ENCODE assay signal across 10 cellular contexts in genomic region chr22:40400173-40400572, GRCh38. TPM values are rescaled to one million over a fixed set of nuclear protein-coding genes. Genes with fewer than 3 reads are reported as not detected.
DNase-seq lines count a peak whose midpoint lies in the region; ATAC-seq and TF ChIP-seq lines count a peak whose summit lies in the region.
"Had no signal": no experiment of that assay in that cellular context is flagged by ENCODE, and none has a peak within 500 bp of the region (broad histone marks: within the 10 kb centered on the region; RNA-seq: fewer than 3 reads in every experiment).

No MANE protein-coding gene starts in this region.

- no peaks in the 10 kb centered on the region for H3K79me2 ChIP-seq in PC-3 (ENCODE audit: low read length)
- H3K79me2 ChIP-seq: parathyroid adenoma had no signal

- no peaks in the 10 kb centered on the region for H3K9me3 ChIP-seq in upper lobe of right lung
- no peaks in the 10 kb centered on the region for H3K9me3 ChIP-seq in PC-3 (ENCODE audit: low read length)
- H3K9me3 ChIP-seq: BE2C had no signal

- H3K27ac ChIP-seq in dorsolateral prefrontal cortex (peak overlapping the region in 30 of 59 donors; percentile 1 to 68 (median 40)), upper lobe of right lung (no peak overlapping the region), PC-3 (ENCODE audit: low read length) (no peak overlapping the region)
- H3K27ac ChIP-seq: parathyroid adenoma had no signal

- H3K9ac ChIP-seq in PC-3 (ENCODE audit: low read length) = no peak overlapping the region
- H3K9ac ChIP-seq: parathyroid adenoma had no signal

- H3K27me3 ChIP-seq in dorsolateral prefrontal cortex (no peaks in the 10 kb centered on the region), upper lobe of right lung (no peaks in the 10 kb centered on the region), PC-3 (ENCODE audit: low read length) (no peaks in the 10 kb centered on the region)
- H3K27me3 ChIP-seq: BE2C had no signal

- DNase-seq in left ventricle myocardium superior (peak; percentile 54), cardiac septum (ENCODE audit: low spot score) (no peak), T-helper 2 cell (peak in 3 of 5 experiments; percentile 41 to 93 (median 51)), dorsolateral prefrontal cortex (no peak), upper lobe of right lung (no peak), PC-3 (no peak), NCI-H226 (no peak)
- DNase-seq: BE2C had no signal

- no peaks in the 10 kb centered on the region for H4K20me1 ChIP-seq in PC-3 (ENCODE audit: low read length)

- no peak overlapping the region for H3K4me2 ChIP-seq in PC-3 (ENCODE audit: low read length)

- POLR2A ChIA-PET in PC-3 (lab: Charles Lee; ENCODE audit: unreplicated experiment) = no interaction called here

- peaks cover 24% of the 10 kb centered on the region for H3K36me3 ChIP-seq in upper lobe of right lung
- H3K36me3 ChIP-seq in PC-3 (ENCODE audit: low read depth, low read length) = no peaks in the 10 kb centered on the region

- no TSS peak for BruUV-seq in PC-3 (replicated peaks; lab: Mats Ljungman, UMichigan)

- no peak overlapping the region for H2AFZ ChIP-seq in PC-3 (ENCODE audit: low read length)
- H2AFZ ChIP-seq: parathyroid adenoma had no signal

- ATAC-seq in left ventricle myocardium superior (no peak), upper lobe of right lung (peak; percentile 46), GM21717 (IDR thresholded peaks at IDR 0.05; ENCODE audit: unreplicated experiment) (no peak), PC-3 (no peak)

- H3K4me3 ChIP-seq in dorsolateral prefrontal cortex (no peak overlapping the region), upper lobe of right lung (no peak overlapping the region), PC-3 (ENCODE audit: low read length) (no peak overlapping the region)

- no peaks in the 10 kb centered on the region for H3K9me2 ChIP-seq in PC-3 (replicated peaks; ENCODE audit: low read length)

- CTCF ChIA-PET in PC-3 (lab: Charles Lee) = no interaction called here

- H3K4me1 ChIP-seq in upper lobe of right lung (peaks cover 21% of the 10 kb centered on the region), PC-3 (ENCODE audit: insufficient read depth, low read length) (peaks cover 15% of the 10 kb centered on the region)
- H3K4me1 ChIP-seq: BE2C, parathyroid adenoma had no signal

- H3F3A ChIP-seq in PC-3 (ENCODE audit: low read length, unreplicated experiment) = no peaks in the 10 kb centered on the region

- intact Hi-C loops in left ventricle myocardium superior (cut with micrococcal nuclease) (no loop called here), cardiac septum (cut with DNase I) (no loop called here), dorsolateral prefrontal cortex (cut with DNase I) (no loop called here), upper lobe of right lung (cut with DNase I) (no loop called here), PC-3 (cut with micrococcal nuclease) (no loop called here)

- TF ChIP-seq CTCF in dorsolateral prefrontal cortex (IDR thresholded peaks at IDR 0.05 in 54 of 56, conservative IDR thresholded peaks at IDR 0.05 in 2 of 56; ENCODE audit: low read depth in 1 of 56, partially characterized antibody in 56 of 56) (no peak), upper lobe of right lung (IDR thresholded peaks at IDR 0.05) (no peak), PC-3 (conservative IDR thresholded peaks at IDR 0.05; ENCODE audit: low read depth, low read length) (no peak)

RNA-seq across cellular contexts. Expression of gene SGSM3, which starts 29.8 kb away (rescaled TPM):
- total RNA-seq in left ventricle myocardium superior = 40.8 TPM
- total RNA-seq in cardiac septum = 38.1 TPM
- 100 to 1,000 TPM in 52 of 120 experiments, 10 to 100 TPM in 68; 65.9 to 153 (median 96.7) TPM for total RNA-seq in dorsolateral prefrontal cortex
- total RNA-seq in upper lobe of right lung = 77.6 TPM
- total RNA-seq in PC-3 (2014; rRNA removed) = 45.0 and 53.9 TPM in 2 replicates

RNA-seq across cellular contexts. Expression of gene ADSL, which starts 53.9 kb away (rescaled TPM):
- total RNA-seq in left ventricle myocardium superior (56.6 TPM), cardiac septum (47.8 TPM), dorsolateral prefrontal cortex (10 to 100 TPM; 19.7 to 50.9 (median 31.0) TPM), upper lobe of right lung (38.7 TPM), PC-3 (2014; rRNA removed) (72.6 and 93.8 TPM in 2 replicates)

Comparison
In these comparisons a context has a peak if more than half of its experiments do, and no peak if none do; other contexts are left out.
1. DNase-seq: peak in left ventricle myocardium superior (single experiment) and T-helper 2 cell (3 of 5); none in cardiac septum (single experiment), dorsolateral prefrontal cortex (0 of 10), upper lobe of right lung (single experiment), PC-3 (single experiment) and NCI-H226 (single experiment).
2. H3K27ac ChIP-seq: peak in dorsolateral prefrontal cortex (30 of 59); none in upper lobe of right lung (single experiment) and PC-3 (single experiment).